ENCODE assay signal across 1 cellular context in the genomic region with DNA sequence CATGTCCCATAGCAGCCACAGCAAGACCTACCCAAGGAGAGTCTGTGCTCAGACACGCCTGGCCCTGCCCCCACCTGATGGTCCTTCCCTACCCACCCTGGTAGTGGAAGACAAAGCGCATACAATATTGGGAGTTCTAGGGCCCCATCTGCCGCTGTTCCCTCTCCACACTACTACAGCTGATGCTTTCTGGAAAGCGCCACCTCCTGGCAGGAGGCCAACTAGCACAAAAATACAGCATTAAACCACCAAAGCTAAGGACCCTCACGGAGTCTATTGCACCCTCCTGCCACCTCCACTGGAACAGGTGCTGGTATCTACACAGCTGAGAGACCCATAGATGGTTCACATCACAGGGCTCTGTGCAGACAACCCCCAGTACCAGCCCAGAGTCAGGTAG.
TF ChIP-seq lines count a peak whose summit lies in the region.

No MANE protein-coding gene starts in this region.

TF ChIP-seq in HepG2, 621 proteins besides CTCF, POLR2A, EP300 and RAD21:
- TF ChIP-seq TFAP4 (IDR thresholded peaks at IDR 0.05; ENCODE audit: borderline replicate concordance, low read depth) = peak; percentile 41; the same call in 1 of the 2 replicates
- TF ChIP-seq, protein P1, sequence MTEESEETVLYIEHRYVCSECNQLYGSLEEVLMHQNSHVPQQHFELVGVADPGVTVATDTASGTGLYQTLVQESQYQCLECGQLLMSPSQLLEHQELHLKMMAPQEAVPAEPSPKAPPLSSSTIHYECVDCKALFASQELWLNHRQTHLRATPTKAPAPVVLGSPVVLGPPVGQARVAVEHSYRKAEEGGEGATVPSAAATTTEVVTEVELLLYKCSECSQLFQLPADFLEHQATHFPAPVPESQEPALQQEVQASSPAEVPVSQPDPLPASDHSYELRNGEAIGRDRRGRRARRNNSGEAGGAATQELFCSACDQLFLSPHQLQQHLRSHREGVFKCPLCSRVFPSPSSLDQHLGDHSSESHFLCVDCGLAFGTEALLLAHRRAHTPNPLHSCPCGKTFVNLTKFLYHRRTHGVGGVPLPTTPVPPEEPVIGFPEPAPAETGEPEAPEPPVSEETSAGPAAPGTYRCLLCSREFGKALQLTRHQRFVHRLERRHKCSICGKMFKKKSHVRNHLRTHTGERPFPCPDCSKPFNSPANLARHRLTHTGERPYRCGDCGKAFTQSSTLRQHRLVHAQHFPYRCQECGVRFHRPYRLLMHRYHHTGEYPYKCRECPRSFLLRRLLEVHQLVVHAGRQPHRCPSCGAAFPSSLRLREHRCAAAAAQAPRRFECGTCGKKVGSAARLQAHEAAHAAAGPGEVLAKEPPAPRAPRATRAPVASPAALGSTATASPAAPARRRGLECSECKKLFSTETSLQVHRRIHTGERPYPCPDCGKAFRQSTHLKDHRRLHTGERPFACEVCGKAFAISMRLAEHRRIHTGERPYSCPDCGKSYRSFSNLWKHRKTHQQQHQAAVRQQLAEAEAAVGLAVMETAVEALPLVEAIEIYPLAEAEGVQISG (CRISPR knock-in tag; IDR thresholded peaks at IDR 0.05) = peak; percentile 91
